ENCODE assay signal across 22 cellular contexts in genomic region chr1:30677471-30677870, GRCh38. TPM values are rescaled to one million over a fixed set of nuclear protein-coding genes. Genes with fewer than 3 reads are reported as not detected.
A peak's percentile ranks its signal among the peaks of the same experiment; 100 is the strongest.
DNase-seq lines count a peak whose midpoint lies in the region; ATAC-seq and TF ChIP-seq lines count a peak whose summit lies in the region.
"Had no signal": no experiment of that assay in that cellular context is flagged by ENCODE, and none has a peak within 500 bp of the region (broad histone marks: within the 10 kb centered on the region; RNA-seq: fewer than 3 reads in every experiment).

No MANE protein-coding gene starts in this region.

- H3K4me3 ChIP-seq in endodermal cell (ENCODE audit: low read length) (no peak overlapping the region), upper lobe of right lung (no peak overlapping the region)
- no peak overlapping the region for H3K4me3 ChIP-seq in CD8-positive, alpha-beta memory T cell (ENCODE audit: low read length)
- H3K4me3 ChIP-seq: GM23338, PC-9 had no signal

- H3K9me3 ChIP-seq in endodermal cell (ENCODE audit: control insufficient read depth, low read length) (peaks cover 36% of the 10 kb centered on the region), upper lobe of right lung (peaks cover 3% of the 10 kb centered on the region)
- no peaks in the 10 kb centered on the region for H3K9me3 ChIP-seq in CD8-positive, alpha-beta memory T cell (ENCODE audit: low read length)

- TF ChIP-seq CTCF in MCF 10A (IDR thresholded peaks at IDR 0.05; ENCODE audit: unreplicated experiment) (no peak), endodermal cell (conservative IDR thresholded peaks at IDR 0.05) (no peak), upper lobe of right lung (IDR thresholded peaks at IDR 0.05) (no peak)

- POLR2A ChIA-PET in MCF 10A (lab: Yijun Ruan, JAX), result interaction anchor here (0.9 kb wide), 1 partner anchor 14 kb away, joined by 3 read pairs; no protein-coding TSS in a partner anchor
- POLR2A ChIA-PET in CD8-positive, alpha-beta memory T cell (lab: Charles Lee), result no interaction called here

- H3K4me1 ChIP-seq in endodermal cell (ENCODE audit: control insufficient read depth, insufficient read depth, low read length) (no peaks in the 10 kb centered on the region), upper lobe of right lung (no peaks in the 10 kb centered on the region)
- no peaks in the 10 kb centered on the region for H3K4me1 ChIP-seq in CD8-positive, alpha-beta memory T cell (ENCODE audit: insufficient read depth, low read length)

- H3K4me1 Mint-ChIP-seq in MCF 10A (ENCODE audit: insufficient read depth, unreplicated experiment) (peaks cover 24% of the 10 kb centered on the region), endodermal cell (no peaks in the 10 kb centered on the region)
- no peaks in the 10 kb centered on the region for H3K4me1 Mint-ChIP-seq in CD8-positive, alpha-beta memory T cell
- H3K4me1 Mint-ChIP-seq: GM23338 had no signal

- H3K27me3 Mint-ChIP-seq in MCF 10A (ENCODE audit: insufficient read depth, unreplicated experiment), result no peaks in the 10 kb centered on the region
- H3K27me3 Mint-ChIP-seq in endodermal cell (ENCODE audit: insufficient read depth), result peaks cover 2% of the 10 kb centered on the region
- peaks cover 18 to 60% of the 10 kb centered on the region in 2 donors for H3K27me3 Mint-ChIP-seq in CD8-positive, alpha-beta memory T cell

- H3K4me3 Mint-ChIP-seq in MCF 10A (ENCODE audit: unreplicated experiment), result no peak overlapping the region
- H3K4me3 Mint-ChIP-seq in endodermal cell, result no peak overlapping the region
- no peak overlapping the region for H3K4me3 Mint-ChIP-seq in CD8-positive, alpha-beta memory T cell
- H3K4me3 Mint-ChIP-seq: GM23338 had no signal

- CTCF ChIA-PET in MCF 10A (lab: Yijun Ruan, JAX), result interaction anchor here (0.6 to 1.2 kb wide), 3 partner anchors 9 to 342 kb away, joined by 3 to 4 read pairs (median 4); no protein-coding TSS in a partner anchor
- CTCF ChIA-PET in CD8-positive, alpha-beta memory T cell (lab: Charles Lee), result no interaction called here

- no TSS peak for BruUV-seq in MCF 10A (replicated peaks; lab: Mats Ljungman, UMichigan)

- ATAC-seq in upper lobe of right lung (no peak), HG03520 (IDR thresholded peaks at IDR 0.05; ENCODE audit: unreplicated experiment) (no peak), HG03354 (IDR thresholded peaks at IDR 0.05; ENCODE audit: poor library complexity, severe bottlenecking, unreplicated experiment) (no peak), GM21515 (IDR thresholded peaks at IDR 0.05; ENCODE audit: unreplicated experiment) (no peak)
- ATAC-seq: GM23338 had no signal

- peak overlapping the region; percentile 92 for H3K27ac Mint-ChIP-seq in MCF 10A (ENCODE audit: low read depth, unreplicated experiment)
- H3K27ac Mint-ChIP-seq in endodermal cell, result no peak overlapping the region
- no peak overlapping the region for H3K27ac Mint-ChIP-seq in CD8-positive, alpha-beta memory T cell
- H3K27ac Mint-ChIP-seq: GM23338 had no signal

- DNase-seq in MCF 10A (ENCODE audit: unreplicated experiment) (peak; percentile 28), endodermal cell (peak; percentile 10), kidney tubule cell (ENCODE audit: low spot score) (peak; percentile 31), upper lobe of right lung (peak; percentile 35)
- no peak for DNase-seq in CD8-positive, alpha-beta memory T cell
- DNase-seq: ACHN, COR-L47, DMS 273 treated with DMSO at 0.1 percent for 48 hours, DND-41, HCEC 1CT, Kasumi-1, MM.1S, NCI-H1092, NCI-H146, NCI-H2029 treated with DMSO at 0.1 percent for 48 hours, NCI-H2171, NCI-H526, PC-9 had no signal

- no peak overlapping the region for H3K9ac ChIP-seq in endodermal cell (ENCODE audit: extremely low read depth, low read length, poor library complexity, severe bottlenecking)

- H3K27ac ChIP-seq in endodermal cell (ENCODE audit: low read depth, low read length) (no peak overlapping the region), upper lobe of right lung (no peak overlapping the region)
- H3K27ac ChIP-seq in CD8-positive, alpha-beta memory T cell (ENCODE audit: low read depth, low read length), result no peak overlapping the region
- H3K27ac ChIP-seq: PC-9 had no signal

- 86 to 100% methylated on average over 2 of the region's 2 CpGs for WGBS in endodermal cell (ENCODE audit: insufficient coverage in 1 of 2, insufficient read length in 1 of 2), 2 experiments

- H3K36me3 Mint-ChIP-seq in MCF 10A (ENCODE audit: insufficient read depth, unreplicated experiment), result no peaks in the 10 kb centered on the region
- no peaks in the 10 kb centered on the region for H3K36me3 Mint-ChIP-seq in endodermal cell (ENCODE audit: low read depth)
- H3K36me3 Mint-ChIP-seq in CD8-positive, alpha-beta memory T cell, result no peaks in the 10 kb centered on the region

- no peaks in the 10 kb centered on the region for H3K27me3 ChIP-seq in endodermal cell (ENCODE audit: control insufficient read depth, insufficient read depth, low read length, poor library complexity, severe bottlenecking)
- H3K27me3 ChIP-seq in upper lobe of right lung, result peaks cover 14% of the 10 kb centered on the region
- no peaks in the 10 kb centered on the region for H3K27me3 ChIP-seq in CD8-positive, alpha-beta memory T cell (ENCODE audit: insufficient read depth, low read length, poor library complexity, severe bottlenecking)

- no peaks in the 10 kb centered on the region for H3K36me3 ChIP-seq in endodermal cell (ENCODE audit: control insufficient read depth, insufficient read depth, low read length)
- H3K36me3 ChIP-seq in upper lobe of right lung, result no peaks in the 10 kb centered on the region
- H3K36me3 ChIP-seq in CD8-positive, alpha-beta memory T cell (ENCODE audit: insufficient read depth, low read length), result no peaks in the 10 kb centered on the region

- H3K9me3 Mint-ChIP-seq in MCF 10A (ENCODE audit: unreplicated experiment) (peaks cover 8% of the 10 kb centered on the region), endodermal cell (peaks cover 19% of the 10 kb centered on the region)
- peaks cover 4 to 16% (median 10%) of the 10 kb centered on the region in 5 donors for H3K9me3 Mint-ChIP-seq in CD8-positive, alpha-beta memory T cell

- intact Hi-C loops in MCF 10A (cut with micrococcal nuclease) (no loop called here), upper lobe of right lung (cut with DNase I) (no loop called here)

RNA-seq across cellular contexts. Expression of gene MATN1, which starts 45.9 kb away (rescaled TPM):
- 0.32 and 0.47 TPM in 2 replicates for total RNA-seq in MCF 10A (2022)
- total RNA-seq in endodermal cell, result not detected
- polyA plus RNA-seq in endodermal cell (2013, experiment 1 of 2), result 0.32 TPM
- not detected for polyA plus RNA-seq in endodermal cell (2013, experiment 2 of 2)
- total RNA-seq in upper lobe of right lung, result not detected
- under 1 TPM; 0.59 to 0.91 TPM for total RNA-seq in CD8-positive, alpha-beta memory T cell
- not detected for polyA plus RNA-seq in CD8-positive, alpha-beta memory T cell

Comparison
In these comparisons a context has a peak if more than half of its experiments do, and no peak if none do; other contexts are left out.
1. DNase-seq: peak in MCF 10A (single experiment), endodermal cell (single experiment), kidney tubule cell (single experiment) and upper lobe of right lung (single experiment); none in CD8-positive, alpha-beta memory T cell (0 of 5).